Comparison of ENCODE assay signal across 29 cellular contexts in genomic region chr15:60553163-60553562, GRCh38.
DNase-seq lines count a peak whose midpoint lies in the region; ATAC-seq and TF ChIP-seq lines count a peak whose summit lies in the region.
"Had no signal": no experiment of that assay in that cellular context is flagged by ENCODE, and none has a peak within 500 bp of the region (broad histone marks: within the 10 kb centered on the region; RNA-seq: fewer than 3 reads in every experiment).

No MANE protein-coding gene starts in this region.

- DNase-seq in activated T-cell treated with anti-CD3 and anti-CD28 coated beads, Interleukin-2, amount 50 U/mL, for 24 hours, result no peak
- no peak for DNase-seq in activated T-cell treated with anti-CD3 and anti-CD28 coated beads, Interleukin-2, amount 50 U/mL, for 4 hours
- no peak for DNase-seq in central memory CD8-positive, alpha-beta T cell (ENCODE audit: low spot score in 2 of 2)
- no peak for DNase-seq in natural killer cell treated with Interleukin-12 subunit alpha and Interleukin-12 subunit beta and Interleukin-15 and Interleukin-18, amount 100 ng/mL, for 72 hours (ENCODE audit: low spot score)
- no peak for DNase-seq in GM13976 (ENCODE audit: low spot score)
- DNase-seq: activated CD4-positive, alpha-beta T cell treated with anti-CD3 and anti-CD28 coated beads for 48 hours; activated naive CD4-positive, alpha-beta T cell treated with Interleukin-2 at 50 U/mL for 16 hours; amniotic stem cell; dorsolateral prefrontal cortex; hippocampal formation; NCI-H1930; NCI-H2171 treated with DMSO at 0.1 percent for 48 hours; NCI-H510A treated with DMSO at 0.1 percent for 48 hours; pancreas; PC-9; right cardiac atrium; SHP77 treated with DMSO at 0.1 percent for 48 hours; stimulated activated CD4-positive, alpha-beta T cell treated with anti-CD3 and anti-CD28 coated beads, Interleukin-4, amount 100 ng/mL, for 1 hour; T-helper 9 cell; tibial artery had no signal

- ATAC-seq in activated T-cell treated with anti-CD3 and anti-CD28 coated beads, Interleukin-2, amount 50 U/mL, for 4 hours, result no peak
- no peak for ATAC-seq in central memory CD8-positive, alpha-beta T cell (replicated peaks; ENCODE audit: extremely low read depth, poor library complexity, severe bottlenecking)
- no peak for ATAC-seq in natural killer cell treated with Interleukin-12 subunit alpha and Interleukin-12 subunit beta and Interleukin-15 and Interleukin-18, amount 100 ng/mL, for 72 hours
- ATAC-seq in HG02610 (IDR thresholded peaks at IDR 0.05; ENCODE audit: unreplicated experiment) (no peak), GM19467 (IDR thresholded peaks at IDR 0.05; ENCODE audit: unreplicated experiment) (no peak)
- ATAC-seq: GM23338, pancreas had no signal

- TF ChIP-seq CTCF in GM13976 (IDR thresholded peaks at IDR 0.05; ENCODE audit: borderline replicate concordance, control extremely low read depth, extremely low read depth, insufficient read depth, missing control alignments), result no peak

- H3K36me3 ChIP-seq in KOPT-K1 (ENCODE audit: insufficient read depth, low read length), result peaks cover 11% of the 10 kb centered on the region; the same call in 1 of the 2 replicates
- H3K36me3 ChIP-seq: pancreas, tibial artery, vagina had no signal

- H3K9me3 ChIP-seq in KOPT-K1 (ENCODE audit: insufficient read depth, low read length, poor library complexity, severe bottlenecking), result no peaks in the 10 kb centered on the region
- H3K9me3 ChIP-seq: pancreas, tibial artery, vagina had no signal

- H3K4me1 Mint-ChIP-seq in activated T-cell treated with anti-CD3 and anti-CD28 coated beads, Interleukin-2, amount 50 U/mL, for 24 hours (ENCODE audit: low read depth), result peaks cover 96% of the 10 kb centered on the region
- H3K4me1 Mint-ChIP-seq in activated T-cell treated with anti-CD3 and anti-CD28 coated beads, Interleukin-2, amount 50 U/mL, for 4 hours (ENCODE audit: low read depth), result peaks cover 96% of the 10 kb centered on the region
- H3K4me1 Mint-ChIP-seq in central memory CD8-positive, alpha-beta T cell, result peaks cover 93% of the 10 kb centered on the region
- peaks cover 86 to 99% of the 10 kb centered on the region in 2 donors for H3K4me1 Mint-ChIP-seq in natural killer cell treated with Interleukin-12 subunit alpha and Interleukin-12 subunit beta and Interleukin-15 and Interleukin-18, amount 100 ng/mL, for 72 hours (ENCODE audit: low read depth in 2 of 2)
- H3K4me1 Mint-ChIP-seq: neural crest cell had no signal

- peaks cover 6% of the 10 kb centered on the region for H3K9me3 Mint-ChIP-seq in activated T-cell treated with anti-CD3 and anti-CD28 coated beads, Interleukin-2, amount 50 U/mL, for 24 hours
- H3K9me3 Mint-ChIP-seq in activated T-cell treated with anti-CD3 and anti-CD28 coated beads, Interleukin-2, amount 50 U/mL, for 4 hours, result peaks cover 6% of the 10 kb centered on the region
- no peaks in the 10 kb centered on the region for H3K9me3 Mint-ChIP-seq in central memory CD8-positive, alpha-beta T cell
- H3K9me3 Mint-ChIP-seq in natural killer cell treated with Interleukin-12 subunit alpha and Interleukin-12 subunit beta and Interleukin-15 and Interleukin-18, amount 100 ng/mL, for 72 hours, result peaks cover 2% of the 10 kb centered on the region
- H3K9me3 Mint-ChIP-seq: neural crest cell had no signal

- H3K4me3 Mint-ChIP-seq in activated T-cell treated with anti-CD3 and anti-CD28 coated beads, Interleukin-2, amount 50 U/mL, for 24 hours, result no peak overlapping the region
- H3K4me3 Mint-ChIP-seq in activated T-cell treated with anti-CD3 and anti-CD28 coated beads, Interleukin-2, amount 50 U/mL, for 4 hours, result no peak overlapping the region
- peak overlapping the region; percentile 18 for H3K4me3 Mint-ChIP-seq in central memory CD8-positive, alpha-beta T cell
- H3K4me3 Mint-ChIP-seq in natural killer cell treated with Interleukin-12 subunit alpha and Interleukin-12 subunit beta and Interleukin-15 and Interleukin-18, amount 100 ng/mL, for 72 hours, result peak overlapping the region; percentile 88
- H3K4me3 Mint-ChIP-seq: brain, GM23338, neural crest cell had no signal

- in situ Hi-C loops in GM13976 (cut with MboI; ENCODE audit: low sequenced_read_pairs, unreplicated experiment), result no loop called here

- H3K27ac ChIP-seq in KOPT-K1 (ENCODE audit: low read depth, low read length, poor library complexity, severe bottlenecking), result peak overlapping the region; percentile 78
- H3K27ac ChIP-seq: C4-2B, dorsolateral prefrontal cortex, pancreas, PC-9, tibial artery, vagina, VCaP had no signal

- peak overlapping the region; percentile 63 for H3K27ac Mint-ChIP-seq in activated T-cell treated with anti-CD3 and anti-CD28 coated beads, Interleukin-2, amount 50 U/mL, for 24 hours
- peak overlapping the region; percentile 95 for H3K27ac Mint-ChIP-seq in central memory CD8-positive, alpha-beta T cell (ENCODE audit: low read depth)
- peak overlapping the region; percentile 93 to 97 for H3K27ac Mint-ChIP-seq in natural killer cell treated with Interleukin-12 subunit alpha and Interleukin-12 subunit beta and Interleukin-15 and Interleukin-18, amount 100 ng/mL, for 72 hours
- H3K27ac Mint-ChIP-seq: GM23338 had no signal

- H3K27me3 Mint-ChIP-seq in activated T-cell treated with anti-CD3 and anti-CD28 coated beads, Interleukin-2, amount 50 U/mL, for 24 hours, result no peaks in the 10 kb centered on the region
- no peaks in the 10 kb centered on the region for H3K27me3 Mint-ChIP-seq in activated T-cell treated with anti-CD3 and anti-CD28 coated beads, Interleukin-2, amount 50 U/mL, for 4 hours (ENCODE audit: low read depth)
- H3K27me3 Mint-ChIP-seq in central memory CD8-positive, alpha-beta T cell, result no peaks in the 10 kb centered on the region
- no peaks in the 10 kb centered on the region for H3K27me3 Mint-ChIP-seq in natural killer cell treated with Interleukin-12 subunit alpha and Interleukin-12 subunit beta and Interleukin-15 and Interleukin-18, amount 100 ng/mL, for 72 hours

- H3K36me3 Mint-ChIP-seq in activated T-cell treated with anti-CD3 and anti-CD28 coated beads, Interleukin-2, amount 50 U/mL, for 24 hours (ENCODE audit: low read depth), result peaks cover 58% of the 10 kb centered on the region
- H3K36me3 Mint-ChIP-seq in activated T-cell treated with anti-CD3 and anti-CD28 coated beads, Interleukin-2, amount 50 U/mL, for 4 hours (ENCODE audit: insufficient read depth), result peaks cover 36% of the 10 kb centered on the region
- H3K36me3 Mint-ChIP-seq in central memory CD8-positive, alpha-beta T cell (ENCODE audit: insufficient read depth), result peaks cover 41% of the 10 kb centered on the region
- peaks cover 48% of the 10 kb centered on the region for H3K36me3 Mint-ChIP-seq in natural killer cell treated with Interleukin-12 subunit alpha and Interleukin-12 subunit beta and Interleukin-15 and Interleukin-18, amount 100 ng/mL, for 72 hours

Comparison
In these comparisons a context has a peak if more than half of its experiments do, and no peak if none do; other contexts are left out.
1. H3K4me3 Mint-ChIP-seq: peak in central memory CD8-positive, alpha-beta T cell (single experiment) and natural killer cell treated with Interleukin-12 subunit alpha and Interleukin-12 subunit beta and Interleukin-15 and Interleukin-18, amount 100 ng/mL, for 72 hours (single experiment); none in activated T-cell treated with anti-CD3 and anti-CD28 coated beads, Interleukin-2, amount 50 U/mL, for 24 hours (single experiment) and activated T-cell treated with anti-CD3 and anti-CD28 coated beads, Interleukin-2, amount 50 U/mL, for 4 hours (single experiment).
2. Peak in every context shown above with its lines, with median percentiles within 50 percentile points of each other: H3K27ac Mint-ChIP-seq.